In genomic region chr1:156104065-156104810, GRCh38 we compare ENCODE assay signal across 8 cellular contexts. TPM values are rescaled to one million over a fixed set of nuclear protein-coding genes. Genes with fewer than 3 reads are reported as not detected.
DNase-seq lines count a peak whose midpoint lies in the region; ATAC-seq, FAIRE-seq and TF ChIP-seq lines count a peak whose summit lies in the region.

No MANE protein-coding gene starts in this region.

- H3K27ac ChIP-seq in AG04450 (ENCODE audit: low read depth, low read length) = peak overlapping the region; percentile 61

- no peak for ATAC-seq in GM21825 (IDR thresholded peaks at IDR 0.05; ENCODE audit: unreplicated experiment)

- no peak for TF ChIP-seq CTCF in AG04450 (IDR thresholded peaks at IDR 0.05; ENCODE audit: low read depth, low read length)

- H3K4me3 ChIP-seq in AG04450 (ENCODE audit: low read depth, low read length) = peak overlapping the region; percentile 7; the same call in 1 of the 2 replicates

- CTCF ChIA-PET in AG04450 (lab: Charles Lee) = interaction anchor here (0.6 to 20.2 kb wide), 4 partner anchors 8 to 121 kb away, joined by 3 to 682 read pairs (median 4); partner anchors contain the start of gene LMNA

- POLR2A ChIA-PET in AG04450 (lab: Yijun Ruan, JAX) = interaction anchor here (1.5 to 3.3 kb wide), 5 partner anchors 9 to 37 kb away, joined by 4 to 16 read pairs (median 12); no protein-coding TSS in a partner anchor

- FAIRE-seq in GM18507 (lab: Jason Lieb, UNC) = peak; percentile 41

- in situ Hi-C loops in T47D (cut with HindIII; ENCODE audit: low pct_unique_long_range_greater_than_20kb, low sequenced_read_pairs) = no loop called here

- no peaks in the 10 kb centered on the region for H3K27me3 ChIP-seq in AG04450 (ENCODE audit: control insufficient read depth, insufficient read depth, low read length)

- H3K9me3 ChIP-seq in AG04450 (ENCODE audit: control insufficient read depth, insufficient read depth, low read length) = no peaks in the 10 kb centered on the region

- no peak for DNase-seq in AG04450 (ENCODE audit: low read depth, low spot score)
- no peak for DNase-seq in GM18507 (ENCODE audit: extremely low spot score, insufficient read length, low read depth)
- peak; percentile 94 for DNase-seq in RPMI7951 (ENCODE audit: low read depth)
- peak; percentile 90 to 94 for DNase-seq in T47D (ENCODE audit: low read depth in 1 of 2, low spot score in 1 of 2)
- DNase-seq in islet precursor cell = peak; percentile 79
- peak in 4 of 6 experiments; percentile 7 to 38 (median 26) for DNase-seq in stimulated activated naive CD4-positive, alpha-beta T cell (lab: John Stamatoyannopoulos, UW)
- DNase-seq in DMS114 treated with DMSO at 0.1 percent for 48 hours (lab: John Stamatoyannopoulos, UW; ENCODE audit: unreplicated experiment) = no peak

RNA-seq across cellular contexts. Expression of gene LMNA, which starts 10.3 kb away (rescaled TPM):
- 365 and 382 TPM in 2 replicates for polyA plus RNA-seq in AG04450 (2011; rRNA removed)
- 379 and 407 TPM in 2 replicates for polyA minus RNA-seq in AG04450 (2011; rRNA and poly(A)+ RNA removed)
- total RNA-seq in RPMI7951 (2014; rRNA removed; shearing (Covaris generic)) = 919 and 1,055 TPM in 2 replicates

RNA-seq across cellular contexts. Expression of gene MEX3A, which starts 22.0 kb away (rescaled TPM):
- 11.8 and 14.6 TPM in 2 replicates for polyA plus RNA-seq in AG04450 (2011; rRNA removed)
- polyA minus RNA-seq in AG04450 (2011; rRNA and poly(A)+ RNA removed) = 13.9 and 14.3 TPM in 2 replicates
- total RNA-seq in RPMI7951 (2014; rRNA removed; shearing (Covaris generic)) = 2.1 and 2.4 TPM in 2 replicates

RNA-seq across cellular contexts. Expression of gene RAB25, which starts 43.3 kb away (rescaled TPM):
- polyA plus RNA-seq in AG04450 (2011; rRNA removed) = not detected in 2 replicates
- not detected in 2 replicates for polyA minus RNA-seq in AG04450 (2011; rRNA and poly(A)+ RNA removed)
- total RNA-seq in RPMI7951 (2014; rRNA removed; shearing (Covaris generic)) = not detected in 2 replicates

RNA-seq across cellular contexts. Expression of gene SEMA4A, which starts 49.1 kb away (rescaled TPM):
- 0.58 and 0.60 TPM in 2 replicates for polyA plus RNA-seq in AG04450 (2011; rRNA removed)
- polyA minus RNA-seq in AG04450 (2011; rRNA and poly(A)+ RNA removed) = 0.56 and 1.1 TPM in 2 replicates
- 0.20 and 0.36 TPM in 2 replicates for total RNA-seq in RPMI7951 (2014; rRNA removed; shearing (Covaris generic))

RNA-seq across cellular contexts. Expression of gene LAMTOR2, which starts 49.7 kb away (rescaled TPM):
- polyA plus RNA-seq in AG04450 (2011; rRNA removed) = 42.4 and 60.4 TPM in 2 replicates
- polyA minus RNA-seq in AG04450 (2011; rRNA and poly(A)+ RNA removed) = 28.4 and 35.7 TPM in 2 replicates
- 102 and 118 TPM in 2 replicates for total RNA-seq in RPMI7951 (2014; rRNA removed; shearing (Covaris generic))

Comparison
In these comparisons a context has a peak if more than half of its experiments do, and no peak if none do; other contexts are left out.
1. DNase-seq: peak in RPMI7951 (single experiment), T47D (2 of 2), islet precursor cell (single experiment) and stimulated activated naive CD4-positive, alpha-beta T cell (4 of 6); none in AG04450 (single experiment), GM18507 (single experiment) and DMS114 treated with DMSO at 0.1 percent for 48 hours (single experiment).